Comparison of ENCODE assay signal across 15 cellular contexts in the genomic region with DNA sequence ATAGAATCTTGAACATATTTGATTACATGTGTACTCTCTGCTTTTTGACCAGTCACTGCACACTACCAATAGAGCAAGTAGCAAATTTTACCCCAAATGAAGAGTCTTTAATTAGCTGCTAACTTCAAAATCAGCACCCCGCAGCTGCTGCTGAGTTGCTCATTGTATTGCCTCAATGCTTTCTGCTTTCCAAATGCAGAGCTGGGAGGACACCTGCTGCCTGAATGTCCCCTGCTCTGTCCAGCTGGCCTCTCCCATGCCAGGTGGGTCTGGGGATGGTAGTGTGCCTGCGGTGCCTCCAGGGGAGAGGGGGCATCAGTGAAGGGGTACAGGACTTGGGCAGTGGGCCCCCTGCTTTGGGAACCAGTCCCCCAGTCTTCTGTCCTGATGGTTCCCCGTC.
DNase-seq lines count a peak whose midpoint lies in the region; ATAC-seq, FAIRE-seq and TF ChIP-seq lines count a peak whose summit lies in the region.
"Had no signal": no experiment of that assay in that cellular context is flagged by ENCODE, and none has a peak within 500 bp of the region (broad histone marks: within the 10 kb centered on the region; RNA-seq: fewer than 3 reads in every experiment).

No MANE protein-coding gene starts in this region.

- FAIRE-seq in GM12891 (lab: Jason Lieb, UNC): peak; percentile 84
- FAIRE-seq: H54 had no signal

- peak; percentile 25 for ATAC-seq in GM21529 (IDR thresholded peaks at IDR 0.05; ENCODE audit: unreplicated experiment)
- no peak for ATAC-seq in GM18505 (IDR thresholded peaks at IDR 0.05; ENCODE audit: unreplicated experiment)

- DNase-seq in GM12891 (ENCODE audit: insufficient read length, low spot score) (no peak), NCI-H146 (lab: John Stamatoyannopoulos, UW) (peak; percentile 84), left kidney (ENCODE audit: low read depth, low spot score) (peak; percentile 51), ureter (ENCODE audit: low spot score) (no peak)
- DNase-seq in activated CD4-positive, CD25-positive, alpha-beta regulatory T cell (lab: John Stamatoyannopoulos, UW): no peak
- DNase-seq: activated CD4-positive, alpha-beta memory T cell treated with anti-CD3 and anti-CD28 coated beads, Interleukin-2, amount 10 ng/mL, durations not matched to agents 7 days and 5 days; CD4-positive, alpha-beta T cell; dorsolateral prefrontal cortex; GF-D8; mesenchymal stem cell; NCI-H526; T-helper 9 cell had no signal

- TF ChIP-seq POLR2A in GM12891 (IDR thresholded peaks at IDR 0.05; ENCODE audit: low read depth, low read length) (no peak), GM18505 (IDR thresholded peaks at IDR 0.05; ENCODE audit: borderline replicate concordance, extremely low read depth, insufficient read depth, insufficient read length) (no peak)

TF ChIP-seq in GM12891, 5 proteins besides CTCF, POLR2A, EP300 and RAD21:
- TF ChIP-seq PAX5 (IDR thresholded peaks at IDR 0.05; ENCODE audit: insufficient read depth, low read length, severe bottlenecking): no peak
- TF ChIP-seq POU2F2 (IDR thresholded peaks at IDR 0.05; ENCODE audit: low read depth, low read length): no peak
- TF ChIP-seq TAF1 (IDR thresholded peaks at IDR 0.05; ENCODE audit: low read depth, low read length): no peak
- TF ChIP-seq SPI1 (IDR thresholded peaks at IDR 0.05; ENCODE audit: low read depth, low read length): no peak
- TF ChIP-seq POLR2AphosphoS5 (IDR thresholded peaks at IDR 0.05; ENCODE audit: low read depth, low read length): no peak

Comparison
In these comparisons a context has a peak if more than half of its experiments do, and no peak if none do; other contexts are left out.
1. DNase-seq: peak in NCI-H146 (single experiment) and left kidney (single experiment); none in GM12891 (single experiment), ureter (single experiment) and activated CD4-positive, CD25-positive, alpha-beta regulatory T cell (0 of 4).